ENCODE assay signal across 9 cellular contexts in the genomic region with DNA sequence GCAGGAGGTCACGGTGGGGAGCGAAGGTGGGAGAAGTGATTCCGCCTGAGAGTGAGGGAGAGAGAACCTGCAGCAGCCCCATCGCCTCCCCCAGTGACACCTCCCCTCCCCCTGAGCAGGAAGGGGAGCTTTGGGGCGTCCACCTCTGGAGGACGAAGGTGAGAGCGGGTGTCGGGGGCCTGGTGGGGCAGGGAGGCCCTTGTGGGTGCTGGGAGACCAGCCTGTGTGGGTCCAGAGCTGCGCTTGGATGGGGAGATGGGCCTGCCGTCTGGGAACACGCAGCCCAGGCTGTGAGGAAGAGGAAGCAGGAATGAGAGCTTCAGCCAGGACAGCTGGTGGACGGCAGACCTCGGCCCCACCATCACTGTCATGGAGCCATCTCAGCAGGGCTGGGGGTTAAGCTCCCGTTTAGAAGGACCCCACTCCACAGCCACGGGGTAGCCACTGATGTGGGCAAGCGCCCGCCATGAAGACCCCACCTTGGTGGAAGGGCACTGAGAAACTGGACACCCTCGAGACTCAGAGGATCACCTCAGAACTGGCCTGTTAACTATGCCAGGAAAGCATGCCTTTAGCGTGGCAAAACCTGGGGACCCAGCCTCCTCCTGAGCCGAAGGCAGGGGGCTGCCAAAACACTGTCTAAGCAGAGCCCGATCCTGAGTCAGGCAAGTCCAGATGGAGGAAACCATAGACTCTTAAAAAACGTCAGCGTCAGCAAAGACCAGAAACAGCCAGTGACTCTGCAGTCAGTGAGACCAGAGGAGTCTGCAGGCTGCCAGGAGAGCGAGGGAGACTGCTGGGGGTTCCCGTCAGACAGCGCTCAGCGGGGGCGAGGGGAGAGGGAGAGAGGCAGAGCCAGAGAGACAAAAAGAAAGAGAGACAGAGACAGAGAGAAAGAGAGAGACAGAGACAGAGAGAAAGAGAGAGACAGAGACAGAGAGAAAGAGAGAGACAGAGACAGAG. TPM values are rescaled to one million over a fixed set of nuclear protein-coding genes. Genes with fewer than 3 reads are reported as not detected.
DNase-seq lines count a peak whose midpoint lies in the region; TF ChIP-seq lines count a peak whose summit lies in the region.
"Had no signal": no experiment of that assay in that cellular context is flagged by ENCODE, and none has a peak within 500 bp of the region (broad histone marks: within the 10 kb centered on the region; RNA-seq: fewer than 3 reads in every experiment).

No MANE protein-coding gene starts in this region.

- peak; percentile 22 for DNase-seq in activated CD4-positive, alpha-beta T cell treated with anti-CD3 and anti-CD28 coated beads for 48 hours
- no peak for DNase-seq in activated CD4-positive, alpha-beta T cell treated with anti-CD3 and anti-CD28 coated beads, Interleukin-2, amount 50 U/mL, for 48 hours
- DNase-seq in adipocyte (ENCODE audit: low read depth) (peak; percentile 43), iris pigment epithelial cell (ENCODE audit: low read depth) (peak; percentile 55), testis (no peak), epidermal melanocyte (ENCODE audit: insufficient read length, low spot score) (no peak), NCI-H187 (lab: John Stamatoyannopoulos, UW) (no peak), GM10248 (ENCODE audit: extremely low spot score) (no peak)

- TF ChIP-seq POLR2A in testis (IDR thresholded peaks at IDR 0.05), result no peak

- TF ChIP-seq CTCF in testis (IDR thresholded peaks at IDR 0.05) (no peak), GM10248 (IDR thresholded peaks at IDR 0.05; ENCODE audit: control extremely low read depth, extremely low read depth, low read depth, missing control alignments) (no peak)

- intact Hi-C loops in testis (cut with DNase I; ENCODE audit: low total_unique reads), result no loop called here

- CTCF ChIA-PET in GM10248 (lab: Yijun Ruan, JAX), result no interaction called here

- 59 to 63% methylated on average over 24 to 26 of the region's 28 CpGs for WGBS in testis, 2 donors

- H3K9me3 ChIP-seq in adipocyte (ENCODE audit: control insufficient read depth, low read length) (no peaks in the 10 kb centered on the region), testis (no peaks in the 10 kb centered on the region)

- H3K36me3 ChIP-seq in adipocyte (ENCODE audit: control insufficient read depth, insufficient read depth, low read length, severe bottlenecking) (no peaks in the 10 kb centered on the region), testis (ENCODE audit: low read depth, missing control alignments) (no peaks in the 10 kb centered on the region)

- H3K27me3 ChIP-seq in adipocyte (replicated peaks; ENCODE audit: control insufficient read depth, insufficient read depth, low read length), result no peaks in the 10 kb centered on the region
- no peaks in the 10 kb centered on the region for H3K27me3 ChIP-seq in testis

- POLR2A ChIA-PET in GM10248 (lab: Yijun Ruan, JAX), result no interaction called here

- H3K4me3 ChIP-seq in adipocyte (ENCODE audit: low read length) (peak overlapping the region; percentile 78), testis (peak overlapping the region in 1 of 2 donors; percentile 49)

- H3K27ac ChIP-seq in testis, result peak overlapping the region; percentile 86 to 91
- H3K27ac ChIP-seq: epithelial cell of prostate had no signal

- H3K4me1 ChIP-seq in adipocyte (ENCODE audit: control insufficient read depth, insufficient read depth, low read length) (peaks cover 28% of the 10 kb centered on the region), testis (no peaks in the 10 kb centered on the region)

- peak overlapping the region; percentile 87 for H3K9ac ChIP-seq in adipocyte (ENCODE audit: low read length)

RNA-seq across cellular contexts. Expression of a gene that starts 6.4 kb away (rescaled TPM):
- under 1 TPM; 0.63 to 0.81 TPM for total RNA-seq in testis
- polyA plus RNA-seq in testis (ENCODE audit: insufficient read depth, low read depth, low replicate concordance), result 0.42 TPM

RNA-seq across cellular contexts. Expression of a gene that starts 29.4 kb away (rescaled TPM):
- 10 to 100 TPM; 19.9 to 33.7 TPM for total RNA-seq in testis
- polyA plus RNA-seq in testis (ENCODE audit: insufficient read depth, low read depth, low replicate concordance), result 31.9 TPM

RNA-seq across cellular contexts. Expression of a gene that starts 46.4 kb away (rescaled TPM):
- 1 to 10 TPM; 2.4 to 4.9 TPM for total RNA-seq in testis
- polyA plus RNA-seq in testis (ENCODE audit: insufficient read depth, low read depth, low replicate concordance), result 2.2 TPM

RNA-seq across cellular contexts. Expression of a gene that starts 56.4 kb away (rescaled TPM):
- 10 to 100 TPM; 72.2 to 73.4 TPM for total RNA-seq in testis
- polyA plus RNA-seq in testis (ENCODE audit: insufficient read depth, low read depth, low replicate concordance), result 130 TPM

RNA-seq across cellular contexts. Expression of a gene that starts 57.4 kb away (rescaled TPM):
- 100 to 1,000 TPM; 152 to 168 TPM for total RNA-seq in testis
- 103 TPM for polyA plus RNA-seq in testis (ENCODE audit: insufficient read depth, low read depth, low replicate concordance)

Comparison
In these comparisons a context has a peak if more than half of its experiments do, and no peak if none do; other contexts are left out.
1. DNase-seq: peak in activated CD4-positive, alpha-beta T cell treated with anti-CD3 and anti-CD28 coated beads for 48 hours (single experiment), adipocyte (single experiment) and iris pigment epithelial cell (single experiment); none in activated CD4-positive, alpha-beta T cell treated with anti-CD3 and anti-CD28 coated beads, Interleukin-2, amount 50 U/mL, for 48 hours (0 of 2), testis (single experiment), epidermal melanocyte (single experiment), NCI-H187 (0 of 2) and GM10248 (single experiment).